In genomic region chr2:179584760-179585159, GRCh38 we compare ENCODE assay signal across 22 cellular contexts.
"Had no signal": no experiment of that assay in that cellular context is flagged by ENCODE, and none has a peak within 500 bp of the region (broad histone marks: within the 10 kb centered on the region; RNA-seq: fewer than 3 reads in every experiment).

No MANE protein-coding gene starts in this region.

- H3K4me3 ChIP-seq: esophagus squamous epithelium, left lung, lung, ovary, testis, tibial artery had no signal

- H3K36me3 Mint-ChIP-seq: memory B cell; natural killer cell; stimulated activated memory B cell treated with anti-CD40 and anti-IgM and Interleukin-4, amounts not matched to agents 10 μg/mL and 1 μg/mL and 100 μg/mL, for 72 hours; type B pancreatic cell had no signal

- H3K36me3 ChIP-seq: esophagus squamous epithelium, left lung, ovary, tibial artery had no signal

- H3K4me1 Mint-ChIP-seq: memory B cell; natural killer cell; stimulated activated memory B cell treated with anti-CD40 and anti-IgM and Interleukin-4, amounts not matched to agents 10 μg/mL and 1 μg/mL and 100 μg/mL, for 72 hours had no signal

- H3K4me1 ChIP-seq: esophagus squamous epithelium, testis had no signal

- ATAC-seq: effector memory CD8-positive, alpha-beta T cell; left lung; natural killer cell; sciatic nerve; stimulated activated memory B cell treated with anti-CD40 and anti-IgM and Interleukin-4, amounts not matched to agents 10 μg/mL and 1 μg/mL and 100 μg/mL, for 72 hours; stimulated activated naive CD8-positive, alpha-beta T cell treated with anti-CD3 and anti-CD28 coated beads, Interleukin-15, Interleukin-2, amounts not matched to agents 100 U/mL and 50 U/mL, for 24 hours had no signal

- H3K9me3 ChIP-seq: esophagus squamous epithelium, left lung, ovary, testis, tibial artery had no signal

- H3K27ac Mint-ChIP-seq: effector memory CD8-positive, alpha-beta T cell; memory B cell; natural killer cell; stimulated activated memory B cell treated with anti-CD40 and anti-IgM and Interleukin-4, amounts not matched to agents 10 μg/mL and 1 μg/mL and 100 μg/mL, for 72 hours; type B pancreatic cell had no signal

- H3K4me3 Mint-ChIP-seq: effector memory CD8-positive, alpha-beta T cell; memory B cell; natural killer cell; stimulated activated memory B cell treated with anti-CD40 and anti-IgM and Interleukin-4, amounts not matched to agents 10 μg/mL and 1 μg/mL and 100 μg/mL, for 72 hours; type B pancreatic cell had no signal

- H3K27ac ChIP-seq: esophagus squamous epithelium, left lung, ovary, testis, tibial artery had no signal

- H3K27me3 ChIP-seq: esophagus squamous epithelium, left lung, ovary, testis, tibial artery had no signal

- H3K27me3 Mint-ChIP-seq: effector memory CD8-positive, alpha-beta T cell; stimulated activated memory B cell treated with anti-CD40 and anti-IgM and Interleukin-4, amounts not matched to agents 10 μg/mL and 1 μg/mL and 100 μg/mL, for 72 hours; type B pancreatic cell had no signal

- DNase-seq: cortex of kidney; effector memory CD8-positive, alpha-beta T cell; erythroblast; esophagus squamous epithelium; head of caudate nucleus; kidney; left lung; natural killer cell; occipital lobe; ovary; posterior cingulate gyrus; retina; stimulated activated CD4-positive, alpha-beta T cell treated with anti-CD3 and anti-CD28 coated beads, Interleukin-2, amount 100 ng/mL, for 24 hours; stimulated activated CD4-positive, alpha-beta T cell treated with anti-CD3 and anti-CD28 coated beads, Interleukin-4, amount 100 ng/mL, for 24 hours; stimulated activated naive CD8-positive, alpha-beta T cell treated with anti-CD3 and anti-CD28 coated beads, Interleukin-15, Interleukin-2, amounts not matched to agents 100 U/mL and 50 U/mL, for 24 hours; testis; tibial artery had no signal

- H3K9me3 Mint-ChIP-seq: effector memory CD8-positive, alpha-beta T cell; memory B cell; natural killer cell had no signal
